ENCODE assay signal across 21 cellular contexts in genomic region chr16:87847467-87847784, GRCh38. TPM values are rescaled to one million over a fixed set of nuclear protein-coding genes. Genes with fewer than 3 reads are reported as not detected.
A peak's percentile ranks its signal among the peaks of the same experiment; 100 is the strongest.
DNase-seq lines count a peak whose midpoint lies in the region; ATAC-seq and TF ChIP-seq lines count a peak whose summit lies in the region.
"Had no signal": no experiment of that assay in that cellular context is flagged by ENCODE, and none has a peak within 500 bp of the region (broad histone marks: within the 10 kb centered on the region; RNA-seq: fewer than 3 reads in every experiment).

No MANE protein-coding gene starts in this region.

- DNase-seq in GM23338 (ENCODE audit: low spot score) (no peak), sciatic nerve (ENCODE audit: low spot score) (no peak), DMS79 (lab: John Stamatoyannopoulos, UW) (no peak), NCI-H510A (lab: John Stamatoyannopoulos, UW) (no peak)
- no peak for DNase-seq in activated naive CD8-positive, alpha-beta T cell treated with anti-CD3 and anti-CD28 coated beads, Interleukin-2, amount 50 U/mL, for 24 hours
- DNase-seq: activated CD4-positive, CD25-positive, alpha-beta regulatory T cell; CD8-positive, alpha-beta memory T cell; dermis blood vessel endothelial cell; foreskin keratinocyte; islet precursor cell; naive B cell; NCI-H1930; NCI-H446 treated with DMSO at 0.1 percent for 48 hours; stimulated activated naive CD4-positive, alpha-beta T cell; T-helper 9 cell had no signal

- TF ChIP-seq CTCF in GM23338 (conservative IDR thresholded peaks at IDR 0.05; ENCODE audit: low read depth in 2 of 2), result no peak

- peaks cover 8% of the 10 kb centered on the region; the same call in 1 of the 2 replicates for H4K20me1 ChIP-seq in GM23338 (replicated peaks; ENCODE audit: insufficient read depth)

- peaks cover 12% of the 10 kb centered on the region; the same call in 1 of the 2 replicates for H3K36me3 ChIP-seq in GM23338 (ENCODE audit: insufficient read depth)
- H3K36me3 ChIP-seq: ovary had no signal

- H3K4me1 ChIP-seq in GM23338 (ENCODE audit: insufficient read depth), result peaks cover 23% of the 10 kb centered on the region; the same call in 1 of the 2 replicates
- H3K4me1 ChIP-seq: foreskin keratinocyte, HAP-1 had no signal

- no peaks in the 10 kb centered on the region for H3K9me3 Mint-ChIP-seq in GM23338
- H3K9me3 Mint-ChIP-seq in activated naive CD8-positive, alpha-beta T cell treated with anti-CD3 and anti-CD28 coated beads, Interleukin-2, amount 50 U/mL, for 24 hours, result no peaks in the 10 kb centered on the region
- H3K9me3 Mint-ChIP-seq: CD8-positive, alpha-beta memory T cell; naive B cell had no signal

- ATAC-seq in GM23338, result no peak
- no peak for ATAC-seq in activated naive CD8-positive, alpha-beta T cell treated with anti-CD3 and anti-CD28 coated beads, Interleukin-2, amount 50 U/mL, for 24 hours
- peak; percentile 15 for ATAC-seq in sciatic nerve
- ATAC-seq in HG03045 (IDR thresholded peaks at IDR 0.05; ENCODE audit: unreplicated experiment), result no peak
- ATAC-seq in GM19467 (IDR thresholded peaks at IDR 0.05; ENCODE audit: unreplicated experiment), result no peak
- ATAC-seq: foreskin keratinocyte had no signal

- peaks cover 71% of the 10 kb centered on the region for H3K36me3 Mint-ChIP-seq in GM23338 (ENCODE audit: low read depth)
- H3K36me3 Mint-ChIP-seq in activated naive CD8-positive, alpha-beta T cell treated with anti-CD3 and anti-CD28 coated beads, Interleukin-2, amount 50 U/mL, for 24 hours (ENCODE audit: low read depth), result peaks cover 56% of the 10 kb centered on the region
- H3K36me3 Mint-ChIP-seq: naive B cell had no signal

- peaks cover 32% of the 10 kb centered on the region for H3F3A ChIP-seq in GM23338 (replicated peaks; ENCODE audit: low read depth)

- no peak overlapping the region for H3K27ac Mint-ChIP-seq in GM23338
- peak overlapping the region; percentile 18 for H3K27ac Mint-ChIP-seq in activated naive CD8-positive, alpha-beta T cell treated with anti-CD3 and anti-CD28 coated beads, Interleukin-2, amount 50 U/mL, for 24 hours
- H3K27ac Mint-ChIP-seq: naive B cell had no signal

- H3K27ac ChIP-seq in GM23338 (ENCODE audit: low read depth) (peak overlapping the region; percentile 63), layer of hippocampus (ENCODE audit: low read depth, low read length) (peak overlapping the region; percentile 79)
- H3K27ac ChIP-seq: foreskin keratinocyte, ovary, upper lobe of left lung had no signal

- H3K4me1 Mint-ChIP-seq in GM23338, result peaks cover 50% of the 10 kb centered on the region
- H3K4me1 Mint-ChIP-seq in activated naive CD8-positive, alpha-beta T cell treated with anti-CD3 and anti-CD28 coated beads, Interleukin-2, amount 50 U/mL, for 24 hours, result peaks cover 36% of the 10 kb centered on the region

- H3K4me2 ChIP-seq in GM23338, result no peak overlapping the region

- H3K27me3 Mint-ChIP-seq in GM23338 (ENCODE audit: insufficient read depth, low read depth, poor library complexity), result peaks cover 22% of the 10 kb centered on the region
- no peaks in the 10 kb centered on the region for H3K27me3 Mint-ChIP-seq in activated naive CD8-positive, alpha-beta T cell treated with anti-CD3 and anti-CD28 coated beads, Interleukin-2, amount 50 U/mL, for 24 hours
- H3K27me3 Mint-ChIP-seq: CD8-positive, alpha-beta memory T cell; naive B cell had no signal

- no peak overlapping the region for H3K4me3 Mint-ChIP-seq in GM23338
- H3K4me3 Mint-ChIP-seq in activated naive CD8-positive, alpha-beta T cell treated with anti-CD3 and anti-CD28 coated beads, Interleukin-2, amount 50 U/mL, for 24 hours, result no peak overlapping the region
- H3K4me3 Mint-ChIP-seq: naive B cell had no signal

- intact Hi-C loops in sciatic nerve (cut with DNase I), result no loop called here

- H3K79me2 ChIP-seq in GM23338 (replicated peaks; ENCODE audit: insufficient read depth), result peaks cover 88% of the 10 kb centered on the region

- no peak overlapping the region for H2AFZ ChIP-seq in GM23338

- H3K9me2 ChIP-seq in GM23338 (ENCODE audit: insufficient read depth), result no peaks in the 10 kb centered on the region

- no peak overlapping the region for H3K4me3 ChIP-seq in GM23338
- H3K4me3 ChIP-seq: HAP-1, ovary, upper lobe of left lung had no signal

- H3K27me3 ChIP-seq in GM23338 (ENCODE audit: insufficient read depth), result no peaks in the 10 kb centered on the region
- no peaks in the 10 kb centered on the region for H3K27me3 ChIP-seq in layer of hippocampus (ENCODE audit: control insufficient read depth, insufficient read depth, low read length)
- H3K27me3 ChIP-seq: foreskin keratinocyte, ovary, upper lobe of left lung had no signal

TF ChIP-seq in GM23338, 12 proteins besides CTCF, POLR2A, EP300 and RAD21:
- peak; percentile 17; the same call in 1 of the 2 replicates for TF ChIP-seq POLR2AphosphoS5 (IDR thresholded peaks at IDR 0.05; ENCODE audit: low read depth)
- TF ChIP-seq, protein P1, sequence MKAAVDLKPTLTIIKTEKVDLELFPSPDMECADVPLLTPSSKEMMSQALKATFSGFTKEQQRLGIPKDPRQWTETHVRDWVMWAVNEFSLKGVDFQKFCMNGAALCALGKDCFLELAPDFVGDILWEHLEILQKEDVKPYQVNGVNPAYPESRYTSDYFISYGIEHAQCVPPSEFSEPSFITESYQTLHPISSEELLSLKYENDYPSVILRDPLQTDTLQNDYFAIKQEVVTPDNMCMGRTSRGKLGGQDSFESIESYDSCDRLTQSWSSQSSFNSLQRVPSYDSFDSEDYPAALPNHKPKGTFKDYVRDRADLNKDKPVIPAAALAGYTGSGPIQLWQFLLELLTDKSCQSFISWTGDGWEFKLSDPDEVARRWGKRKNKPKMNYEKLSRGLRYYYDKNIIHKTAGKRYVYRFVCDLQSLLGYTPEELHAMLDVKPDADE (IDR thresholded peaks at IDR 0.05), result no peak

RNA-seq across cellular contexts. Expression of gene SLC7A5, which starts 21.9 kb away (rescaled TPM):
- 328 and 386 TPM in 2 replicates for total RNA-seq in GM23338 (2014; rRNA removed; shearing (Covaris generic))
- polyA plus RNA-seq in GM23338 (2016; fragmentation: Nextera tagmentation; extraction: Ambion mirVana), result 107 and 109 TPM in 2 replicates
- 11.5 TPM for total RNA-seq in sciatic nerve

Comparison
In these comparisons a context has a peak if more than half of its experiments do, and no peak if none do; other contexts are left out.
1. RNA of gene SLC7A5, which starts 21.9 kb away (total RNA-seq): 328 to 386 TPM in GM23338; 11.5 TPM in sciatic nerve (single experiment); every median in the first group is over 10 times any median in the second.